Comparison of ENCODE assay signal across 20 cellular contexts in the genomic region with DNA sequence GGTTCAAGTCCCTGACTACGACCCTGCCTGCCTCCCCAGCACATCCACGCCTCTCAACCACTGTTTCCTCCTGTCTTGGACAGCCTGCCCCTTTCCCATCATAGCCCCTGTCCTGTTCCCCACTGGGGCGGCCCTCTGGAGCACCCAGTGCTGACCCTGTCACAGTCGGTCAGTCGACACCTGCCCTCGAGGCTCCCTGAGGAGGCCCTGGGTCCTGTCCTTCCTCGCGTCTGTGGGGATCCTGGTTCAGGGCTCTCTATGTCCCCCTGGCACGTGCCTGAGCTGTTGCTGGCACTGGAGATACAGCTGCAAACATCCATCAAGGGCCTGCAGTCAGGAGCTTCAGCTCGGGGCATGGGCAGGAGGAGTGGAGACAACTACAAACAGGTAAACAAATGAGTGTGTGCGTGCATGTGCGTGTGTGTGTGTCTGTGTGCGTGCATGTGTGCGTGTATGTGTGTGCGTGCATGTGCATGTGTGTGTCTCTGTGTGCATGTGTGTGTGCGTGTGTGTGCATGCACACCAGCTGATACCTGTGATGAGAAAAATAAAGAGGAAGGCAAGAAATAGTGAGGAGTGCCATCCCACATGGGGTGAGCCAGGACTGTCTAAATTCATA.
DNase-seq lines count a peak whose midpoint lies in the region; ATAC-seq and TF ChIP-seq lines count a peak whose summit lies in the region.
"Had no signal": no experiment of that assay in that cellular context is flagged by ENCODE, and none has a peak within 500 bp of the region (broad histone marks: within the 10 kb centered on the region; RNA-seq: fewer than 3 reads in every experiment).

No MANE protein-coding gene starts in this region.

- no peaks in the 10 kb centered on the region for H3K4me1 Mint-ChIP-seq in activated naive CD8-positive, alpha-beta T cell treated with anti-CD3 and anti-CD28 coated beads, Interleukin-2, amount 10 ng/mL, durations not matched to agents 7 days and 5 days
- no peaks in the 10 kb centered on the region for H3K4me1 Mint-ChIP-seq in activated naive CD8-positive, alpha-beta T cell treated with anti-CD3 and anti-CD28 coated beads, Interleukin-2, amount 50 U/mL, for 24 hours
- no peaks in the 10 kb centered on the region for H3K4me1 Mint-ChIP-seq in endodermal cell
- no peaks in the 10 kb centered on the region for H3K4me1 Mint-ChIP-seq in mesothelial cell of epicardium
- H3K4me1 Mint-ChIP-seq: CD4-positive, CD25-positive, alpha-beta regulatory T cell had no signal

- H3K36me3 Mint-ChIP-seq in activated naive CD8-positive, alpha-beta T cell treated with anti-CD3 and anti-CD28 coated beads, Interleukin-2, amount 10 ng/mL, durations not matched to agents 7 days and 5 days: no peaks in the 10 kb centered on the region
- H3K36me3 Mint-ChIP-seq in activated naive CD8-positive, alpha-beta T cell treated with anti-CD3 and anti-CD28 coated beads, Interleukin-2, amount 50 U/mL, for 24 hours (ENCODE audit: low read depth): no peaks in the 10 kb centered on the region
- H3K36me3 Mint-ChIP-seq in endodermal cell (ENCODE audit: low read depth) (no peaks in the 10 kb centered on the region), mesothelial cell of epicardium (no peaks in the 10 kb centered on the region)
- H3K36me3 Mint-ChIP-seq: CD4-positive, CD25-positive, alpha-beta regulatory T cell had no signal

- H4K12ac ChIP-seq in trophoblast cell (ENCODE audit: low read depth, low read length): no peak overlapping the region

- no peak overlapping the region for H2BK120ac ChIP-seq in trophoblast cell (ENCODE audit: insufficient read depth, low read length, poor library complexity)

- H3K27me3 ChIP-seq in endodermal cell (ENCODE audit: control insufficient read depth, insufficient read depth, low read length, poor library complexity, severe bottlenecking) (no peaks in the 10 kb centered on the region), trophoblast cell (ENCODE audit: insufficient read depth, low read length) (no peaks in the 10 kb centered on the region)
- H3K27me3 ChIP-seq: MG63 had no signal

- no peak overlapping the region for H3K4me3 Mint-ChIP-seq in activated naive CD8-positive, alpha-beta T cell treated with anti-CD3 and anti-CD28 coated beads, Interleukin-2, amount 10 ng/mL, durations not matched to agents 7 days and 5 days
- no peak overlapping the region for H3K4me3 Mint-ChIP-seq in activated naive CD8-positive, alpha-beta T cell treated with anti-CD3 and anti-CD28 coated beads, Interleukin-2, amount 50 U/mL, for 24 hours
- no peak overlapping the region for H3K4me3 Mint-ChIP-seq in endodermal cell
- no peak overlapping the region for H3K4me3 Mint-ChIP-seq in mesothelial cell of epicardium
- H3K4me3 Mint-ChIP-seq: CD4-positive, CD25-positive, alpha-beta regulatory T cell had no signal

- no peak overlapping the region for H3K14ac ChIP-seq in trophoblast cell (ENCODE audit: low read length)

- no peak overlapping the region for H3K4ac ChIP-seq in trophoblast cell (ENCODE audit: low read depth, low read length)

- H4K91ac ChIP-seq in trophoblast cell (ENCODE audit: low read depth, low read length): no peak overlapping the region

- H2AFZ ChIP-seq in trophoblast cell (ENCODE audit: insufficient read depth, low read length, poor library complexity): no peak overlapping the region

- no peak overlapping the region for H3K27ac Mint-ChIP-seq in activated naive CD8-positive, alpha-beta T cell treated with anti-CD3 and anti-CD28 coated beads, Interleukin-2, amount 10 ng/mL, durations not matched to agents 7 days and 5 days
- H3K27ac Mint-ChIP-seq in activated naive CD8-positive, alpha-beta T cell treated with anti-CD3 and anti-CD28 coated beads, Interleukin-2, amount 50 U/mL, for 24 hours: no peak overlapping the region
- H3K27ac Mint-ChIP-seq in endodermal cell: no peak overlapping the region
- H3K27ac Mint-ChIP-seq in mesothelial cell of epicardium: no peak overlapping the region
- H3K27ac Mint-ChIP-seq: CD4-positive, CD25-positive, alpha-beta regulatory T cell had no signal

- no peaks in the 10 kb centered on the region for H3K36me3 ChIP-seq in endodermal cell (ENCODE audit: control insufficient read depth, insufficient read depth, low read length)
- H3K36me3 ChIP-seq in trophoblast cell (ENCODE audit: control insufficient read depth in 1 of 2, insufficient read depth in 2 of 2, low read length in 2 of 2): no peaks in the 10 kb centered on the region
- H3K36me3 ChIP-seq: MG63, SJSA1 had no signal

- H3K9me3 Mint-ChIP-seq in activated naive CD8-positive, alpha-beta T cell treated with anti-CD3 and anti-CD28 coated beads, Interleukin-2, amount 10 ng/mL, durations not matched to agents 7 days and 5 days: no peaks in the 10 kb centered on the region
- H3K9me3 Mint-ChIP-seq in activated naive CD8-positive, alpha-beta T cell treated with anti-CD3 and anti-CD28 coated beads, Interleukin-2, amount 50 U/mL, for 24 hours: no peaks in the 10 kb centered on the region
- H3K9me3 Mint-ChIP-seq in endodermal cell (no peaks in the 10 kb centered on the region), mesothelial cell of epicardium (peaks cover 22% of the 10 kb centered on the region)
- H3K9me3 Mint-ChIP-seq: CD4-positive, CD25-positive, alpha-beta regulatory T cell had no signal

- H3K9me3 ChIP-seq in endodermal cell (ENCODE audit: control insufficient read depth, low read length): peaks cover 11% of the 10 kb centered on the region
- H3K9me3 ChIP-seq in trophoblast cell (ENCODE audit: insufficient read depth, low read depth, low read length): peaks cover 53% of the 10 kb centered on the region
- H3K9me3 ChIP-seq: MG63, SJSA1 had no signal

- no peak overlapping the region for H2BK12ac ChIP-seq in trophoblast cell (ENCODE audit: low read length)

- intact Hi-C loops in posterior vena cava (cut with DNase I): no loop called here

- H2BK5ac ChIP-seq in trophoblast cell (ENCODE audit: low read depth, low read length, poor library complexity): no peak overlapping the region

- H3K9ac ChIP-seq in endodermal cell (ENCODE audit: extremely low read depth, low read length, poor library complexity, severe bottlenecking) (no peak overlapping the region), trophoblast cell (ENCODE audit: low read length) (no peak overlapping the region)

- no peak overlapping the region for H3K27ac ChIP-seq in endodermal cell (ENCODE audit: low read depth, low read length)
- H3K27ac ChIP-seq in trophoblast cell (ENCODE audit: low read depth, low read length): no peak overlapping the region
- H3K27ac ChIP-seq: SJSA1 had no signal

- H3K4me3 ChIP-seq in endodermal cell (ENCODE audit: low read length) (no peak overlapping the region), trophoblast cell (ENCODE audit: low read depth, low read length) (no peak overlapping the region)
- H3K4me3 ChIP-seq: K562, MG63, SJSA1 had no signal

- ATAC-seq in activated naive CD8-positive, alpha-beta T cell treated with anti-CD3 and anti-CD28 coated beads, Interleukin-2, amount 10 ng/mL, durations not matched to agents 7 days and 5 days (ENCODE audit: low read depth): no peak
- no peak for ATAC-seq in activated naive CD8-positive, alpha-beta T cell treated with anti-CD3 and anti-CD28 coated beads, Interleukin-2, amount 50 U/mL, for 24 hours
- ATAC-seq: K562, Right ventricle myocardium inferior had no signal

- no peaks in the 10 kb centered on the region for H3K79me2 ChIP-seq in trophoblast cell (ENCODE audit: control insufficient read depth, insufficient read depth, low read length, poor library complexity)

- WGBS in endodermal cell (ENCODE audit: insufficient coverage in 1 of 2, insufficient read length in 1 of 2), 2 experiments: 74 to 87% methylated on average over 6 to 16 of the region's 16 CpGs
- no CpG with 5 or more reads among the region's 16 CpGs for WGBS in trophoblast cell (ENCODE audit: extremely low coverage, insufficient coverage, insufficient read length)

- TF ChIP-seq CTCF in endodermal cell (conservative IDR thresholded peaks at IDR 0.05): no peak
- TF ChIP-seq CTCF in mesothelial cell of epicardium (IDR thresholded peaks at IDR 0.05; ENCODE audit: unreplicated experiment): no peak

- peak; percentile 1 for DNase-seq in activated naive CD8-positive, alpha-beta T cell treated with anti-CD3 and anti-CD28 coated beads, Interleukin-2, amount 10 ng/mL, durations not matched to agents 7 days and 5 days
- DNase-seq in activated naive CD8-positive, alpha-beta T cell treated with anti-CD3 and anti-CD28 coated beads, Interleukin-2, amount 50 U/mL, for 24 hours: no peak
- DNase-seq in endodermal cell (peak; percentile 28), posterior vena cava (ENCODE audit: low spot score) (peak; percentile 47), trophoblast cell (no peak), amniotic stem cell (lab: John Stamatoyannopoulos, UW) (no peak), mesothelial cell of epicardium (ENCODE audit: low spot score in 2 of 2, unreplicated experiment in 2 of 2) (no peak), retina (no peak)
- DNase-seq: CD4-positive, CD25-positive, alpha-beta regulatory T cell; DMS79; H7; MG63; NCI-H1048; NCI-H1417 treated with DMSO at 0.1 percent for 48 hours; NCI-H187; NCI-H446; NCI-H526 had no signal

- no peak overlapping the region for H3K23ac ChIP-seq in trophoblast cell (ENCODE audit: low read length)

- H3K4me1 ChIP-seq in endodermal cell (ENCODE audit: control insufficient read depth, insufficient read depth, low read length): no peaks in the 10 kb centered on the region
- H3K4me1 ChIP-seq in trophoblast cell (ENCODE audit: control insufficient read depth in 1 of 2, insufficient read depth in 2 of 2, low read length in 2 of 2): no peaks in the 10 kb centered on the region
- H3K4me1 ChIP-seq: SJSA1 had no signal

- no peaks in the 10 kb centered on the region for H3K27me3 Mint-ChIP-seq in activated naive CD8-positive, alpha-beta T cell treated with anti-CD3 and anti-CD28 coated beads, Interleukin-2, amount 10 ng/mL, durations not matched to agents 7 days and 5 days
- peaks cover 3% of the 10 kb centered on the region for H3K27me3 Mint-ChIP-seq in activated naive CD8-positive, alpha-beta T cell treated with anti-CD3 and anti-CD28 coated beads, Interleukin-2, amount 50 U/mL, for 24 hours
- H3K27me3 Mint-ChIP-seq in endodermal cell (ENCODE audit: insufficient read depth): peaks cover 25% of the 10 kb centered on the region
- H3K27me3 Mint-ChIP-seq in mesothelial cell of epicardium (ENCODE audit: low read depth): no peaks in the 10 kb centered on the region
- H3K27me3 Mint-ChIP-seq: CD4-positive, CD25-positive, alpha-beta regulatory T cell had no signal

- no peaks in the 10 kb centered on the region for H3K79me1 ChIP-seq in trophoblast cell (ENCODE audit: low read length)

- H4K8ac ChIP-seq in trophoblast cell (ENCODE audit: low read depth, low read length): no peak overlapping the region

- no peak overlapping the region for H3K18ac ChIP-seq in trophoblast cell (ENCODE audit: low read length)

- H2AK5ac ChIP-seq in trophoblast cell (ENCODE audit: low read length): no peak overlapping the region

- POLR2A ChIA-PET in activated naive CD8-positive, alpha-beta T cell treated with anti-CD3 and anti-CD28 coated beads, Interleukin-2, amount 10 ng/mL, durations not matched to agents 7 days and 5 days (lab: Charles Lee): no interaction called here

- H3K4me2 ChIP-seq in trophoblast cell (ENCODE audit: low read length): no peak overlapping the region

Comparison
In these comparisons a context has a peak if more than half of its experiments do, and no peak if none do; other contexts are left out.
1. DNase-seq: peak in activated naive CD8-positive, alpha-beta T cell treated with anti-CD3 and anti-CD28 coated beads, Interleukin-2, amount 10 ng/mL, durations not matched to agents 7 days and 5 days (single experiment), endodermal cell (single experiment) and posterior vena cava (single experiment); none in activated naive CD8-positive, alpha-beta T cell treated with anti-CD3 and anti-CD28 coated beads, Interleukin-2, amount 50 U/mL, for 24 hours (single experiment), trophoblast cell (0 of 2), amniotic stem cell (single experiment), mesothelial cell of epicardium (0 of 2) and retina (single experiment).